ENCODE assay signal across 1 cellular context in genomic region chr7:74633451-74633921, GRCh38.
TF ChIP-seq lines count a peak whose summit lies in the region.

No MANE protein-coding gene starts in this region.

TF ChIP-seq in IMR-90, 13 proteins besides CTCF, POLR2A, EP300 and RAD21:
- no peak for TF ChIP-seq MXI1 (IDR thresholded peaks at IDR 0.05; ENCODE audit: borderline replicate concordance, low read depth, low read length)
- TF ChIP-seq BHLHE40 (IDR thresholded peaks at IDR 0.05; ENCODE audit: low read depth, low read length): no peak
- no peak for TF ChIP-seq RFX5 (IDR thresholded peaks at IDR 0.05; ENCODE audit: low read depth, low read length)
- no peak for TF ChIP-seq NFE2L2 (IDR thresholded peaks at IDR 0.05; ENCODE audit: low read depth, low read length)
- TF ChIP-seq RCOR1 (IDR thresholded peaks at IDR 0.05; ENCODE audit: insufficient replicate concordance, low read length): no peak
- no peak for TF ChIP-seq CEBPB (IDR thresholded peaks at IDR 0.05; ENCODE audit: low read depth, low read length)
